ENCODE assay signal across 8 cellular contexts in the genomic region with DNA sequence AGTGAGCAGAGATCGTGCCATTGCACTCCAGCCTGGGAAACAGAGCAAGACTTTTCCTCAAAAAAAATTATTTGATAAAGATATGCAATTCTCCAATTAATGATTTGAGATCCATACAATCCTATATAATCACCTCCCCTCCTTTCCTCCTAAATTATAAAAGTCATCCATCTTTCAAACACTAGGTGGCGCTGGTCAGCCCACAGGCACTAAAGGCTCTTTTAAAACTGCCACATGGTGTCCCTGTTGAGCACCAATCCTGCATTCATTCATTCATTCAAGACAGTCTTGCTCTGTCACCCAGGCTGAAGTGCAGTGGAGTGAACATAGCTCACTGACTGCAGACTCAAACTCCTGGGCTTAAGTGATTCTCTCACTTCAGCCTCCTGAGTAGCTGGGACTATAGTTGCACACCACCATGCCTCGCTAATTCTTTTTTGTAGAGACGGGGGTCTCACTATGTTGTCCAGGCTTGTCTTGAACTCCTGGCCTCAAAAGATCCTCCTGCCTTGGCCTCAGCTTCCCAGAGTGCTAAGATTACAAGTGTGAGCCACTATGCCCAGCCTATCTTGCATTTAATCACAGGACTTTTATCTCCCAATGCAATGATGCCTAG. TPM values are rescaled to one million over a fixed set of nuclear protein-coding genes. Genes with fewer than 3 reads are reported as not detected.
DNase-seq lines count a peak whose midpoint lies in the region; TF ChIP-seq lines count a peak whose summit lies in the region.

No MANE protein-coding gene starts in this region.

- POLR2A ChIA-PET in HEK293T (lab: Yijun Ruan, JAX): no interaction called here

- no peaks in the 10 kb centered on the region for H3K9me3 ChIP-seq in trophoblast cell (ENCODE audit: insufficient read depth, low read depth, low read length)

- H3K4ac ChIP-seq in trophoblast cell (ENCODE audit: low read depth, low read length): no peak overlapping the region

- H3K4me3 Mint-ChIP-seq in activated T-cell treated with anti-CD3 and anti-CD28 coated beads, Interleukin-2, amount 50 U/mL, for 24 hours: no peak overlapping the region

- no peak overlapping the region for H3K9ac ChIP-seq in trophoblast cell (ENCODE audit: low read length)

- H3K27me3 Mint-ChIP-seq in activated T-cell treated with anti-CD3 and anti-CD28 coated beads, Interleukin-2, amount 50 U/mL, for 24 hours: peaks cover 18% of the 10 kb centered on the region

- H3K23ac ChIP-seq in trophoblast cell (ENCODE audit: low read length): no peak overlapping the region

- H3K14ac ChIP-seq in trophoblast cell (ENCODE audit: low read length): no peak overlapping the region

- no peak overlapping the region for H2BK5ac ChIP-seq in trophoblast cell (ENCODE audit: low read depth, low read length, poor library complexity)

- H3K27ac Mint-ChIP-seq in activated T-cell treated with anti-CD3 and anti-CD28 coated beads, Interleukin-2, amount 50 U/mL, for 24 hours: no peak overlapping the region

- no peak overlapping the region for H4K8ac ChIP-seq in trophoblast cell (ENCODE audit: low read depth, low read length)

- no peak overlapping the region for H2AK5ac ChIP-seq in trophoblast cell (ENCODE audit: low read length)

- no peak overlapping the region for H3K18ac ChIP-seq in trophoblast cell (ENCODE audit: low read length)

- H3K4me3 ChIP-seq in fibroblast of pulmonary artery (replicated peaks; ENCODE audit: low read depth, low read length): no peak overlapping the region
- no peak overlapping the region for H3K4me3 ChIP-seq in trophoblast cell (ENCODE audit: low read depth, low read length)

- no peaks in the 10 kb centered on the region for H3K79me2 ChIP-seq in trophoblast cell (ENCODE audit: control insufficient read depth, insufficient read depth, low read length, poor library complexity)

- H4K12ac ChIP-seq in trophoblast cell (ENCODE audit: low read depth, low read length): no peak overlapping the region

- no peak overlapping the region for H2BK120ac ChIP-seq in trophoblast cell (ENCODE audit: insufficient read depth, low read length, poor library complexity)

- no peaks in the 10 kb centered on the region for H3K79me1 ChIP-seq in trophoblast cell (ENCODE audit: low read length)

- H3K36me3 ChIP-seq in trophoblast cell (ENCODE audit: control insufficient read depth in 1 of 2, insufficient read depth in 2 of 2, low read length in 2 of 2): no peaks in the 10 kb centered on the region

- H4K91ac ChIP-seq in trophoblast cell (ENCODE audit: low read depth, low read length): no peak overlapping the region

- CTCF ChIA-PET in HEK293T (lab: Yijun Ruan, JAX): interaction anchor here (0.5 to 1.5 kb wide), 5 partner anchors 8 to 771 kb away, joined by 3 to 5 read pairs (median 4); no protein-coding TSS in a partner anchor

- no peak overlapping the region for H3K27ac ChIP-seq in trophoblast cell (ENCODE audit: low read depth, low read length)

- H3K4me1 ChIP-seq in trophoblast cell (ENCODE audit: control insufficient read depth in 1 of 2, insufficient read depth in 2 of 2, low read length in 2 of 2): no peaks in the 10 kb centered on the region

- no CpG with 5 or more reads among the region's 4 CpGs for WGBS in trophoblast cell (ENCODE audit: extremely low coverage, insufficient coverage, insufficient read length)

- H2AFZ ChIP-seq in trophoblast cell (ENCODE audit: insufficient read depth, low read length, poor library complexity): no peak overlapping the region

- H3K4me2 ChIP-seq in trophoblast cell (ENCODE audit: low read length): no peak overlapping the region

- no peak overlapping the region for H2BK12ac ChIP-seq in trophoblast cell (ENCODE audit: low read length)

- peaks cover 1% of the 10 kb centered on the region for H3K4me1 Mint-ChIP-seq in activated T-cell treated with anti-CD3 and anti-CD28 coated beads, Interleukin-2, amount 50 U/mL, for 24 hours (ENCODE audit: low read depth)

- no peaks in the 10 kb centered on the region for H3K27me3 ChIP-seq in trophoblast cell (ENCODE audit: insufficient read depth, low read length)

- no peaks in the 10 kb centered on the region for H3K9me3 Mint-ChIP-seq in activated T-cell treated with anti-CD3 and anti-CD28 coated beads, Interleukin-2, amount 50 U/mL, for 24 hours

- TF ChIP-seq CTCF in fibroblast of pulmonary artery (IDR thresholded peaks at IDR 0.05; ENCODE audit: low read length, missing control alignments): peak; percentile 89

- no peaks in the 10 kb centered on the region for H3K36me3 Mint-ChIP-seq in activated T-cell treated with anti-CD3 and anti-CD28 coated beads, Interleukin-2, amount 50 U/mL, for 24 hours (ENCODE audit: low read depth)

- DNase-seq in activated T-cell treated with anti-CD3 and anti-CD28 coated beads for 24 hours (ENCODE audit: low read depth): peak; percentile 11
- DNase-seq in activated T-cell treated with anti-CD3 and anti-CD28 coated beads, Interleukin-2, amount 50 U/mL, for 24 hours: no peak
- DNase-seq in HEK293T (ENCODE audit: extremely low spot score): peak; percentile 77
- DNase-seq in NCI-H2107 (lab: John Stamatoyannopoulos, UW): peak; percentile 11
- peak; percentile 55 for DNase-seq in activated CD4-positive, alpha-beta T cell treated with anti-CD3 and anti-CD28 coated beads for 48 hours
- DNase-seq in fibroblast of pulmonary artery (ENCODE audit: low read depth): peak; percentile 72
- peak; percentile 17 to 86 for DNase-seq in trophoblast cell
- no peak for DNase-seq in NCI-H510A (lab: John Stamatoyannopoulos, UW)

TF ChIP-seq in HEK293T, 16 proteins besides CTCF, POLR2A, EP300 and RAD21:
- TF ChIP-seq, protein P1, sequence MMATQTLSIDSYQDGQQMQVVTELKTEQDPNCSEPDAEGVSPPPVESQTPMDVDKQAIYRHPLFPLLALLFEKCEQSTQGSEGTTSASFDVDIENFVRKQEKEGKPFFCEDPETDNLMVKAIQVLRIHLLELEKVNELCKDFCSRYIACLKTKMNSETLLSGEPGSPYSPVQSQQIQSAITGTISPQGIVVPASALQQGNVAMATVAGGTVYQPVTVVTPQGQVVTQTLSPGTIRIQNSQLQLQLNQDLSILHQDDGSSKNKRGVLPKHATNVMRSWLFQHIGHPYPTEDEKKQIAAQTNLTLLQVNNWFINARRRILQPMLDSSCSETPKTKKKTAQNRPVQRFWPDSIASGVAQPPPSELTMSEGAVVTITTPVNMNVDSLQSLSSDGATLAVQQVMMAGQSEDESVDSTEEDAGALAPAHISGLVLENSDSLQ (IDR thresholded peaks at IDR 0.05): 0 out of 2 replicates have a peak, but pooled peaks have one; percentile 9
- TF ChIP-seq ELF4 (IDR thresholded peaks at IDR 0.05): no peak

RNA-seq across cellular contexts. Expression of a gene that starts 58.7 kb away (rescaled TPM):
- polyA plus RNA-seq in trophoblast cell (2013): 17.4 and 17.5 TPM in 2 replicates

Comparison
In these comparisons a context has a peak if more than half of its experiments do, and no peak if none do; other contexts are left out.
1. DNase-seq: peak in activated T-cell treated with anti-CD3 and anti-CD28 coated beads for 24 hours (single experiment), HEK293T (single experiment), NCI-H2107 (single experiment), activated CD4-positive, alpha-beta T cell treated with anti-CD3 and anti-CD28 coated beads for 48 hours (single experiment), fibroblast of pulmonary artery (single experiment) and trophoblast cell (2 of 2); none in activated T-cell treated with anti-CD3 and anti-CD28 coated beads, Interleukin-2, amount 50 U/mL, for 24 hours (single experiment) and NCI-H510A (single experiment).